Comparison of ENCODE assay signal across 11 cellular contexts in genomic region chr7:51317582-51317910, GRCh38. TPM values are rescaled to one million over a fixed set of nuclear protein-coding genes. Genes with fewer than 3 reads are reported as not detected.
DNase-seq lines count a peak whose midpoint lies in the region; ATAC-seq and TF ChIP-seq lines count a peak whose summit lies in the region.
"Had no signal": no experiment of that assay in that cellular context is flagged by ENCODE, and none has a peak within 500 bp of the region (broad histone marks: within the 10 kb centered on the region; RNA-seq: fewer than 3 reads in every experiment).

No MANE protein-coding gene starts in this region.

- no peaks in the 10 kb centered on the region for H3K9me3 Mint-ChIP-seq in activated naive CD8-positive, alpha-beta T cell (ENCODE audit: low read depth)
- H3K9me3 Mint-ChIP-seq in activated naive CD8-positive, alpha-beta T cell treated with anti-CD3 and anti-CD28 coated beads for 36 hours, result no peaks in the 10 kb centered on the region
- H3K9me3 Mint-ChIP-seq: IgD-negative memory B cell had no signal

- no peak for DNase-seq in activated naive CD8-positive, alpha-beta T cell treated with anti-CD3 and anti-CD28 coated beads for 36 hours
- DNase-seq in caudate nucleus (lab: John Stamatoyannopoulos, UW), result no peak
- no peak for DNase-seq in mesendoderm
- no peak for DNase-seq in suprapubic skin (ENCODE audit: low spot score in 2 of 2)
- no peak for DNase-seq in vagina (ENCODE audit: extremely low spot score in 2 of 2)
- DNase-seq: activated CD8-positive, alpha-beta memory T cell treated with anti-CD3 and anti-CD28 coated beads, Interleukin-2, amount 50 U/mL, for 48 hours; NCI-H2107 had no signal

- H3K4me2 ChIP-seq in mesendoderm (ENCODE audit: low read length), result peak overlapping the region; percentile 88

- no peaks in the 10 kb centered on the region for H3K79me1 ChIP-seq in mesendoderm (ENCODE audit: low read length)

- H3K4me1 Mint-ChIP-seq in activated naive CD8-positive, alpha-beta T cell (ENCODE audit: low read depth), result peaks cover 14% of the 10 kb centered on the region
- peaks cover 3% of the 10 kb centered on the region for H3K4me1 Mint-ChIP-seq in activated naive CD8-positive, alpha-beta T cell treated with anti-CD3 and anti-CD28 coated beads for 36 hours

- H3K4me1 ChIP-seq in mesendoderm (ENCODE audit: control insufficient read depth, low read depth, low read length) (no peaks in the 10 kb centered on the region), suprapubic skin (peaks cover 26% of the 10 kb centered on the region), vagina (peaks cover 7% of the 10 kb centered on the region)

- no peak for TF ChIP-seq POLR2A in suprapubic skin (IDR thresholded peaks at IDR 0.05)
- TF ChIP-seq POLR2A in vagina (IDR thresholded peaks at IDR 0.05), result no peak

- H4K8ac ChIP-seq in mesendoderm (ENCODE audit: low read depth, low read length), result no peak overlapping the region

- no peak overlapping the region for H2AK5ac ChIP-seq in mesendoderm (ENCODE audit: low read length)

- no peak overlapping the region for H2BK15ac ChIP-seq in mesendoderm (replicated peaks; ENCODE audit: low read depth)

- H3K4me3 ChIP-seq in mesendoderm (ENCODE audit: low read length) (no peak overlapping the region), suprapubic skin (peak overlapping the region; percentile 71), vagina (no peak overlapping the region)

- no CpG with 5 or more reads among the region's 8 CpGs for WGBS in mesendoderm (ENCODE audit: extremely low coverage, insufficient coverage, low lambda C conversion rate)
- 39% methylated on average over 6 of the region's 8 CpGs for WGBS in suprapubic skin

- H3K36me3 Mint-ChIP-seq in activated naive CD8-positive, alpha-beta T cell, result no peaks in the 10 kb centered on the region
- no peaks in the 10 kb centered on the region for H3K36me3 Mint-ChIP-seq in activated naive CD8-positive, alpha-beta T cell treated with anti-CD3 and anti-CD28 coated beads for 36 hours
- H3K36me3 Mint-ChIP-seq: IgD-negative memory B cell had no signal

- H3K23ac ChIP-seq in mesendoderm (ENCODE audit: low read length), result no peak overlapping the region

- no peak overlapping the region for H3K4ac ChIP-seq in mesendoderm (ENCODE audit: low read depth, low read length)

- H2BK5ac ChIP-seq in mesendoderm (ENCODE audit: low read length), result no peak overlapping the region

- H3K27me3 ChIP-seq in mesendoderm (ENCODE audit: insufficient read depth, low read length, poor library complexity) (peaks cover 7% of the 10 kb centered on the region), suprapubic skin (peaks cover 26% of the 10 kb centered on the region), vagina (no peaks in the 10 kb centered on the region)

- H3K56ac ChIP-seq in mesendoderm (ENCODE audit: low read length), result no peak overlapping the region

- no peak overlapping the region for H3K18ac ChIP-seq in mesendoderm (ENCODE audit: low read length)

- ATAC-seq in HG02623 (IDR thresholded peaks at IDR 0.05; ENCODE audit: unreplicated experiment) (no peak), HG02973 (IDR thresholded peaks at IDR 0.05; ENCODE audit: unreplicated experiment) (no peak)

- H3K27ac Mint-ChIP-seq in activated naive CD8-positive, alpha-beta T cell, result no peak overlapping the region
- H3K27ac Mint-ChIP-seq in activated naive CD8-positive, alpha-beta T cell treated with anti-CD3 and anti-CD28 coated beads for 36 hours, result no peak overlapping the region

- H3K9me3 ChIP-seq in suprapubic skin (no peaks in the 10 kb centered on the region), vagina (no peaks in the 10 kb centered on the region)

- no peak overlapping the region for H2BK120ac ChIP-seq in mesendoderm (ENCODE audit: low read depth, low read length)

- H3K4me3 Mint-ChIP-seq in activated naive CD8-positive, alpha-beta T cell, result peak overlapping the region; percentile 63
- H3K4me3 Mint-ChIP-seq in activated naive CD8-positive, alpha-beta T cell treated with anti-CD3 and anti-CD28 coated beads for 36 hours, result no peak overlapping the region

- no peak for TF ChIP-seq EP300 in suprapubic skin (IDR thresholded peaks at IDR 0.05)

- TF ChIP-seq CTCF in suprapubic skin (IDR thresholded peaks at IDR 0.05), result no peak
- no peak for TF ChIP-seq CTCF in vagina (IDR thresholded peaks at IDR 0.05)

- intact Hi-C loops in vagina (cut with DNase I), result no loop called here

- peak overlapping the region; percentile 26 for H3K27ac ChIP-seq in caudate nucleus (ENCODE audit: low read depth, low read length)
- no peak overlapping the region for H3K27ac ChIP-seq in mesendoderm (ENCODE audit: low read depth, low read length)
- peak overlapping the region; percentile 88 for H3K27ac ChIP-seq in suprapubic skin
- H3K27ac ChIP-seq in vagina, result no peak overlapping the region

- H3K36me3 ChIP-seq in mesendoderm (ENCODE audit: control insufficient read depth, insufficient read depth, low read length) (no peaks in the 10 kb centered on the region), suprapubic skin (no peaks in the 10 kb centered on the region), vagina (no peaks in the 10 kb centered on the region)

- H3K27me3 Mint-ChIP-seq in activated naive CD8-positive, alpha-beta T cell, result peaks cover 26% of the 10 kb centered on the region
- peaks cover 56% of the 10 kb centered on the region for H3K27me3 Mint-ChIP-seq in activated naive CD8-positive, alpha-beta T cell treated with anti-CD3 and anti-CD28 coated beads for 36 hours

- H4K5ac ChIP-seq in mesendoderm (ENCODE audit: low read length), result no peak overlapping the region

- no peak overlapping the region for H3K9ac ChIP-seq in mesendoderm (ENCODE audit: low read length)

- no peaks in the 10 kb centered on the region for H3K79me2 ChIP-seq in mesendoderm (ENCODE audit: control insufficient read depth, insufficient read depth, low read length)

RNA-seq across cellular contexts. Expression of gene COBL, which starts 0.9 kb away (rescaled TPM):
- not detected for total RNA-seq in activated naive CD8-positive, alpha-beta T cell treated with anti-CD3 and anti-CD28 coated beads for 36 hours
- 6.7 TPM for polyA plus RNA-seq in mesendoderm (2013, experiment 1 of 2)
- 7.5 TPM for polyA plus RNA-seq in mesendoderm (2013, experiment 2 of 2)
- total RNA-seq in suprapubic skin, result 100 to 1,000 TPM in 1 of 4 donors, 10 to 100 TPM in 3; 50.2 to 156 (median 65.1) TPM
- total RNA-seq in vagina, result 9.3 TPM
- polyA plus RNA-seq: IgD-negative memory B cell had no signal

Comparison
In these comparisons a context has a peak if more than half of its experiments do, and no peak if none do; other contexts are left out.
1. H3K27ac ChIP-seq: peak in caudate nucleus (single experiment) and suprapubic skin (single experiment); none in mesendoderm (single experiment) and vagina (single experiment).
2. RNA of gene COBL, which starts 0.9 kb away (total RNA-seq): 50.2 to 156 TPM in suprapubic skin and 9.3 TPM in vagina (single experiment); not detected in activated naive CD8-positive, alpha-beta T cell treated with anti-CD3 and anti-CD28 coated beads for 36 hours; every median in the first group is over 10 times any median in the second.